1 cellular context compared by ENCODE assay signal in genomic region chr10:100881552-100882250, GRCh38.
TF ChIP-seq lines count a peak whose summit lies in the region.

No MANE protein-coding gene starts in this region.

TF ChIP-seq in HepG2, 621 proteins besides CTCF, POLR2A, EP300 and RAD21:
- TF ChIP-seq HOXA7 (CRISPR knock-in tag; IDR thresholded peaks at IDR 0.05) (no peak), NONO (IDR thresholded peaks at IDR 0.05) (no peak), NONO (CRISPR knock-in tag; conservative IDR thresholded peaks at IDR 0.05) (0 out of 2 replicates have a peak, but pooled peaks have one; percentile 15), ZNF776 (CRISPR knock-in tag; IDR thresholded peaks at IDR 0.05) (no peak), ZNF629 (CRISPR knock-in tag; conservative IDR thresholded peaks at IDR 0.05) (0 out of 2 replicates have a peak, but pooled peaks have one; percentile 13), MED1 (CRISPR knock-in tag; IDR thresholded peaks at IDR 0.05) (no peak)
- TF ChIP-seq, protein P1, sequence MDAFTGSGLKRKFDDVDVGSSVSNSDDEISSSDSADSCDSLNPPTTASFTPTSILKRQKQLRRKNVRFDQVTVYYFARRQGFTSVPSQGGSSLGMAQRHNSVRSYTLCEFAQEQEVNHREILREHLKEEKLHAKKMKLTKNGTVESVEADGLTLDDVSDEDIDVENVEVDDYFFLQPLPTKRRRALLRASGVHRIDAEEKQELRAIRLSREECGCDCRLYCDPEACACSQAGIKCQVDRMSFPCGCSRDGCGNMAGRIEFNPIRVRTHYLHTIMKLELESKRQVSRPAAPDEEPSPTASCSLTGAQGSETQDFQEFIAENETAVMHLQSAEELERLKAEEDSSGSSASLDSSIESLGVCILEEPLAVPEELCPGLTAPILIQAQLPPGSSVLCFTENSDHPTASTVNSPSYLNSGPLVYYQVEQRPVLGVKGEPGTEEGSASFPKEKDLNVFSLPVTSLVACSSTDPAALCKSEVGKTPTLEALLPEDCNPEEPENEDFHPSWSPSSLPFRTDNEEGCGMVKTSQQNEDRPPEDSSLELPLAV (CRISPR knock-in tag; conservative IDR thresholded peaks at IDR 0.05; ENCODE audit: low read depth), result no peak
- TF ChIP-seq, protein P2, sequence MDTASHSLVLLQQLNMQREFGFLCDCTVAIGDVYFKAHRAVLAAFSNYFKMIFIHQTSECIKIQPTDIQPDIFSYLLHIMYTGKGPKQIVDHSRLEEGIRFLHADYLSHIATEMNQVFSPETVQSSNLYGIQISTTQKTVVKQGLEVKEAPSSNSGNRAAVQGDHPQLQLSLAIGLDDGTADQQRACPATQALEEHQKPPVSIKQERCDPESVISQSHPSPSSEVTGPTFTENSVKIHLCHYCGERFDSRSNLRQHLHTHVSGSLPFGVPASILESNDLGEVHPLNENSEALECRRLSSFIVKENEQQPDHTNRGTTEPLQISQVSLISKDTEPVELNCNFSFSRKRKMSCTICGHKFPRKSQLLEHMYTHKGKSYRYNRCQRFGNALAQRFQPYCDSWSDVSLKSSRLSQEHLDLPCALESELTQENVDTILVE (CRISPR knock-in tag; IDR thresholded peaks at IDR 0.05), result no peak
- TF ChIP-seq, protein P3, sequence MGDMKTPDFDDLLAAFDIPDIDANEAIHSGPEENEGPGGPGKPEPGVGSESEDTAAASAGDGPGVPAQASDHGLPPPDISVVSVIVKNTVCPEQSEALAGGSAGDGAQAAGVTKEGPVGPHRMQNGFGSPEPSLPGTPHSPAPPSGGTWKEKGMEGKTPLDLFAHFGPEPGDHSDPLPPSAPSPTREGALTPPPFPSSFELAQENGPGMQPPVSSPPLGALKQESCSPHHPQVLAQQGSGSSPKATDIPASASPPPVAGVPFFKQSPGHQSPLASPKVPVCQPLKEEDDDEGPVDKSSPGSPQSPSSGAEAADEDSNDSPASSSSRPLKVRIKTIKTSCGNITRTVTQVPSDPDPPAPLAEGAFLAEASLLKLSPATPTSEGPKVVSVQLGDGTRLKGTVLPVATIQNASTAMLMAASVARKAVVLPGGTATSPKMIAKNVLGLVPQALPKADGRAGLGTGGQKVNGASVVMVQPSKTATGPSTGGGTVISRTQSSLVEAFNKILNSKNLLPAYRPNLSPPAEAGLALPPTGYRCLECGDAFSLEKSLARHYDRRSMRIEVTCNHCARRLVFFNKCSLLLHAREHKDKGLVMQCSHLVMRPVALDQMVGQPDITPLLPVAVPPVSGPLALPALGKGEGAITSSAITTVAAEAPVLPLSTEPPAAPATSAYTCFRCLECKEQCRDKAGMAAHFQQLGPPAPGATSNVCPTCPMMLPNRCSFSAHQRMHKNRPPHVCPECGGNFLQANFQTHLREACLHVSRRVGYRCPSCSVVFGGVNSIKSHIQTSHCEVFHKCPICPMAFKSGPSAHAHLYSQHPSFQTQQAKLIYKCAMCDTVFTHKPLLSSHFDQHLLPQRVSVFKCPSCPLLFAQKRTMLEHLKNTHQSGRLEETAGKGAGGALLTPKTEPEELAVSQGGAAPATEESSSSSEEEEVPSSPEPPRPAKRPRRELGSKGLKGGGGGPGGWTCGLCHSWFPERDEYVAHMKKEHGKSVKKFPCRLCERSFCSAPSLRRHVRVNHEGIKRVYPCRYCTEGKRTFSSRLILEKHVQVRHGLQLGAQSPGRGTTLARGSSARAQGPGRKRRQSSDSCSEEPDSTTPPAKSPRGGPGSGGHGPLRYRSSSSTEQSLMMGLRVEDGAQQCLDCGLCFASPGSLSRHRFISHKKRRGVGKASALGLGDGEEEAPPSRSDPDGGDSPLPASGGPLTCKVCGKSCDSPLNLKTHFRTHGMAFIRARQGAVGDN (CRISPR knock-in tag; IDR thresholded peaks at IDR 0.05), result peak; percentile 31; the same call in 1 of the 2 replicates
TF ChIP-seq in HepG2: peak in this region for 3.
